17 cellular contexts compared by ENCODE assay signal in genomic region chr4:151700566-151701316, GRCh38.
DNase-seq lines count a peak whose midpoint lies in the region; ATAC-seq and TF ChIP-seq lines count a peak whose summit lies in the region.
"Had no signal": no experiment of that assay in that cellular context is flagged by ENCODE, and none has a peak within 500 bp of the region (broad histone marks: within the 10 kb centered on the region; RNA-seq: fewer than 3 reads in every experiment).

No MANE protein-coding gene starts in this region.

- peak; percentile 57 for ATAC-seq in CD4-positive, alpha-beta T cell (ENCODE audit: poor library complexity)
- no peak for ATAC-seq in activated CD4-positive, CD25-positive, alpha-beta regulatory T cell treated with anti-CD3 and anti-CD28 coated beads, Interleukin-2, amount 50 U/mL, for 24 hours
- no peak for ATAC-seq in HG02981 (IDR thresholded peaks at IDR 0.05; ENCODE audit: unreplicated experiment)
- ATAC-seq: A549 had no signal

- peak; percentile 63 for DNase-seq in activated CD4-positive, alpha-beta memory T cell treated with anti-CD3 and anti-CD28 coated beads for 36 hours
- DNase-seq in activated CD4-positive, alpha-beta memory T cell treated with anti-CD3 and anti-CD28 coated beads, Interleukin-2, amount 10 ng/mL, durations not matched to agents 7 days and 5 days, result no peak
- DNase-seq in CD4-positive, alpha-beta T cell, result peak in 1 of 10 experiments; percentile 9
- peak; percentile 21 for DNase-seq in T-helper 2 cell treated with Interferon-gamma antibody and Interleukin-4, amounts not matched to agents 5 μg/mL and 100 μg/mL, for 36 hours (ENCODE audit: low spot score)
- DNase-seq in fibroblast of peridontal ligament (ENCODE audit: extremely low read depth), result peak; percentile 55
- no peak for DNase-seq in cerebellum (ENCODE audit: low spot score)
- DNase-seq: COR-L47, H9, IMR-90, NCI-H1417 treated with DMSO at 0.1 percent for 48 hours, NCI-H2029, NCI-H2171 treated with DMSO at 0.1 percent for 48 hours, NCI-H82 had no signal

- H3K9me3 ChIP-seq in CD4-positive, alpha-beta T cell (ENCODE audit: control insufficient read depth, low read length), result no peaks in the 10 kb centered on the region
- H3K9me3 ChIP-seq: A549 had no signal

- no peak overlapping the region for H3K27ac ChIP-seq in CD4-positive, alpha-beta T cell (ENCODE audit: low read depth, low read length)
- H3K27ac ChIP-seq: A549, C4-2B had no signal

- peak overlapping the region; percentile 75 for H3K27ac Mint-ChIP-seq in activated CD4-positive, alpha-beta memory T cell treated with anti-CD3 and anti-CD28 coated beads for 36 hours
- no peak overlapping the region for H3K27ac Mint-ChIP-seq in activated CD4-positive, alpha-beta memory T cell treated with anti-CD3 and anti-CD28 coated beads, Interleukin-2, amount 10 ng/mL, durations not matched to agents 7 days and 5 days
- no peak overlapping the region for H3K27ac Mint-ChIP-seq in CD4-positive, alpha-beta T cell
- no peak overlapping the region for H3K27ac Mint-ChIP-seq in T-helper 2 cell treated with Interferon-gamma antibody and Interleukin-4, amounts not matched to agents 5 μg/mL and 100 μg/mL, for 36 hours

- TF ChIP-seq CTCF in CD4-positive, alpha-beta T cell (IDR thresholded peaks at IDR 0.05), result no peak

- no peaks in the 10 kb centered on the region for H3K27me3 Mint-ChIP-seq in activated CD4-positive, alpha-beta memory T cell treated with anti-CD3 and anti-CD28 coated beads for 36 hours
- H3K27me3 Mint-ChIP-seq in activated CD4-positive, alpha-beta memory T cell treated with anti-CD3 and anti-CD28 coated beads, Interleukin-2, amount 10 ng/mL, durations not matched to agents 7 days and 5 days, result no peaks in the 10 kb centered on the region
- no peaks in the 10 kb centered on the region for H3K27me3 Mint-ChIP-seq in CD4-positive, alpha-beta T cell
- no peaks in the 10 kb centered on the region for H3K27me3 Mint-ChIP-seq in T-helper 2 cell treated with Interferon-gamma antibody and Interleukin-4, amounts not matched to agents 5 μg/mL and 100 μg/mL, for 36 hours (ENCODE audit: low read depth)

- POLR2A ChIA-PET in activated CD4-positive, alpha-beta memory T cell treated with anti-CD3 and anti-CD28 coated beads for 36 hours (lab: Charles Lee), result no interaction called here
- POLR2A ChIA-PET in activated CD4-positive, alpha-beta memory T cell treated with anti-CD3 and anti-CD28 coated beads, Interleukin-2, amount 10 ng/mL, durations not matched to agents 7 days and 5 days (lab: Charles Lee), result no interaction called here
- POLR2A ChIA-PET in CD4-positive, alpha-beta T cell (lab: Charles Lee), result no interaction called here

- peaks cover 34% of the 10 kb centered on the region for H3K36me3 Mint-ChIP-seq in activated CD4-positive, alpha-beta memory T cell treated with anti-CD3 and anti-CD28 coated beads for 36 hours
- peaks cover 27% of the 10 kb centered on the region for H3K36me3 Mint-ChIP-seq in activated CD4-positive, alpha-beta memory T cell treated with anti-CD3 and anti-CD28 coated beads, Interleukin-2, amount 10 ng/mL, durations not matched to agents 7 days and 5 days (ENCODE audit: low read depth)
- peaks cover 81% of the 10 kb centered on the region for H3K36me3 Mint-ChIP-seq in CD4-positive, alpha-beta T cell (ENCODE audit: low read depth)
- peaks cover 18% of the 10 kb centered on the region for H3K36me3 Mint-ChIP-seq in T-helper 2 cell treated with Interferon-gamma antibody and Interleukin-4, amounts not matched to agents 5 μg/mL and 100 μg/mL, for 36 hours (ENCODE audit: low read depth)

- CTCF ChIA-PET in activated CD4-positive, alpha-beta memory T cell treated with anti-CD3 and anti-CD28 coated beads for 36 hours (lab: Charles Lee), result no interaction called here
- CTCF ChIA-PET in activated CD4-positive, alpha-beta memory T cell treated with anti-CD3 and anti-CD28 coated beads, Interleukin-2, amount 10 ng/mL, durations not matched to agents 7 days and 5 days (lab: Charles Lee), result no interaction called here
- CTCF ChIA-PET in CD4-positive, alpha-beta T cell (lab: Charles Lee), result no interaction called here

- H3K4me3 Mint-ChIP-seq in activated CD4-positive, alpha-beta memory T cell treated with anti-CD3 and anti-CD28 coated beads for 36 hours, result no peak overlapping the region
- no peak overlapping the region for H3K4me3 Mint-ChIP-seq in activated CD4-positive, alpha-beta memory T cell treated with anti-CD3 and anti-CD28 coated beads, Interleukin-2, amount 10 ng/mL, durations not matched to agents 7 days and 5 days
- H3K4me3 Mint-ChIP-seq in CD4-positive, alpha-beta T cell, result no peak overlapping the region
- H3K4me3 Mint-ChIP-seq in T-helper 2 cell treated with Interferon-gamma antibody and Interleukin-4, amounts not matched to agents 5 μg/mL and 100 μg/mL, for 36 hours, result no peak overlapping the region
- H3K4me3 Mint-ChIP-seq: H9 had no signal

- H3K9me3 Mint-ChIP-seq in activated CD4-positive, alpha-beta memory T cell treated with anti-CD3 and anti-CD28 coated beads for 36 hours, result no peaks in the 10 kb centered on the region
- H3K9me3 Mint-ChIP-seq in activated CD4-positive, alpha-beta memory T cell treated with anti-CD3 and anti-CD28 coated beads, Interleukin-2, amount 10 ng/mL, durations not matched to agents 7 days and 5 days, result no peaks in the 10 kb centered on the region
- H3K9me3 Mint-ChIP-seq in CD4-positive, alpha-beta T cell, result no peaks in the 10 kb centered on the region
- no peaks in the 10 kb centered on the region for H3K9me3 Mint-ChIP-seq in T-helper 2 cell treated with Interferon-gamma antibody and Interleukin-4, amounts not matched to agents 5 μg/mL and 100 μg/mL, for 36 hours
- H3K9me3 Mint-ChIP-seq: H9 had no signal

- no peaks in the 10 kb centered on the region for H3K27me3 ChIP-seq in CD4-positive, alpha-beta T cell (ENCODE audit: control insufficient read depth, insufficient read depth, low read length)

- H3K4me1 Mint-ChIP-seq in activated CD4-positive, alpha-beta memory T cell treated with anti-CD3 and anti-CD28 coated beads for 36 hours (ENCODE audit: low read depth), result peaks cover 8% of the 10 kb centered on the region
- H3K4me1 Mint-ChIP-seq in activated CD4-positive, alpha-beta memory T cell treated with anti-CD3 and anti-CD28 coated beads, Interleukin-2, amount 10 ng/mL, durations not matched to agents 7 days and 5 days, result peaks cover 2% of the 10 kb centered on the region
- H3K4me1 Mint-ChIP-seq in CD4-positive, alpha-beta T cell (ENCODE audit: low read depth), result no peaks in the 10 kb centered on the region
- H3K4me1 Mint-ChIP-seq in T-helper 2 cell treated with Interferon-gamma antibody and Interleukin-4, amounts not matched to agents 5 μg/mL and 100 μg/mL, for 36 hours (ENCODE audit: low read depth), result no peaks in the 10 kb centered on the region
- H3K4me1 Mint-ChIP-seq: H9 had no signal

- intact Hi-C loops in activated CD4-positive, alpha-beta memory T cell treated with anti-CD3 and anti-CD28 coated beads for 36 hours (cut with micrococcal nuclease), result loop anchor here (2.0 to 10.0 kb wide), 3 partner anchors 60 to 668 kb away; partner anchors contain the start of gene GATB
- intact Hi-C loops in CD4-positive, alpha-beta T cell (cut with DNase I, micrococcal nuclease), result no loop called here

Comparison
In these comparisons a context has a peak if more than half of its experiments do, and no peak if none do; other contexts are left out.
1. DNase-seq: peak in activated CD4-positive, alpha-beta memory T cell treated with anti-CD3 and anti-CD28 coated beads for 36 hours (single experiment), T-helper 2 cell treated with Interferon-gamma antibody and Interleukin-4, amounts not matched to agents 5 μg/mL and 100 μg/mL, for 36 hours (single experiment) and fibroblast of peridontal ligament (single experiment); none in activated CD4-positive, alpha-beta memory T cell treated with anti-CD3 and anti-CD28 coated beads, Interleukin-2, amount 10 ng/mL, durations not matched to agents 7 days and 5 days (single experiment) and cerebellum (single experiment).